ENCODE assay signal across 15 cellular contexts in the genomic region with DNA sequence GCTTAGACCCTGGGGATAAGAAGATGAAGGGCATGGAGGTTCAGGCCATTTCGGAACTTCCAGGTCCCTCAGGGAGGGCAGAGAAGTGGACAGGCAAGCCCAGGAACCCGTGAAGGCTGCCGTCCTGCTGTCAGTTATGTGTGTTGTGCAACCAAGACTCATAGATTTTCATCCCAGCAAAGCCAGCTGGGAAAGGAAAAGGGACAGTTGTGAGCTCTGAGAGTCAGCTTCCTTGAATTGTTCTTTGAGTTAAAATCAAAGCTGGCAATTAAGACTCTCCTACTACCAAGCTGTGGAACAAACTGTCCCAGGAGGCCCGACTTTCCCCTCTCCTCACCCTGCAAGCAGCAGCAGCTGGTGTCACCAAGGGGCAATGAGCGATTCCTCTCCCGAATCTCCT. TPM values are rescaled to one million over a fixed set of nuclear protein-coding genes. Genes with fewer than 3 reads are reported as not detected.
"Had no signal": no experiment of that assay in that cellular context is flagged by ENCODE, and none has a peak within 500 bp of the region (broad histone marks: within the 10 kb centered on the region; RNA-seq: fewer than 3 reads in every experiment).

No MANE protein-coding gene starts in this region.

- ATAC-seq: effector memory CD8-positive, alpha-beta T cell had no signal

- H3K4me3 Mint-ChIP-seq: activated naive CD8-positive, alpha-beta T cell; brain; effector memory CD8-positive, alpha-beta T cell; neural progenitor cell; type B pancreatic cell had no signal

- H3K27ac ChIP-seq: neural progenitor cell had no signal

- H3K4me3 ChIP-seq: neural progenitor cell had no signal

- H3K27me3 ChIP-seq: neural progenitor cell had no signal

- DNase-seq: activated gamma-delta T cell; activated T-cell treated with anti-CD3 and anti-CD28 coated beads, Interleukin-2, amount 50 U/mL, for 1 hour; amygdala; effector memory CD8-positive, alpha-beta T cell; midbrain; stimulated activated CD4-positive, alpha-beta T cell treated with anti-CD3 and anti-CD28 coated beads, Interleukin-12 subunit alpha, Interleukin-12 subunit beta, amount 100 ng/mL, for 4 hours; stimulated activated naive CD4-positive, alpha-beta T cell treated with Interleukin-2 at 50 U/mL for 16 hours had no signal

- H3K27ac Mint-ChIP-seq: activated naive CD8-positive, alpha-beta T cell; effector memory CD8-positive, alpha-beta T cell; neural progenitor cell; type B pancreatic cell had no signal

- H3K36me3 Mint-ChIP-seq: activated naive CD8-positive, alpha-beta T cell; brain; neural progenitor cell; type B pancreatic cell had no signal

- H3K36me3 ChIP-seq: neural progenitor cell had no signal

- FAIRE-seq: islet of Langerhans had no signal

- H3K9me3 Mint-ChIP-seq: effector memory CD8-positive, alpha-beta T cell; neural progenitor cell had no signal

RNA-seq across cellular contexts. Expression of gene IYD, which starts 46.4 kb away (rescaled TPM):
- total RNA-seq: posterior vena cava; sciatic nerve; T-helper 2 cell treated with Interferon-gamma antibody and Interleukin-4, amounts not matched to agents 100 ng/mL and 5 ng/mL, for 36 hours had no signal
